16 cellular contexts compared by ENCODE assay signal in genomic region chr20:58137651-58138265, GRCh38.
"Had no signal": no experiment of that assay in that cellular context is flagged by ENCODE, and none has a peak within 500 bp of the region (broad histone marks: within the 10 kb centered on the region; RNA-seq: fewer than 3 reads in every experiment).

No MANE protein-coding gene starts in this region.

- H3K27me3 ChIP-seq: body of pancreas, pancreas, SJSA1, tibial nerve had no signal

- H3K27ac ChIP-seq: body of pancreas, dorsolateral prefrontal cortex, epithelial cell of prostate, left ventricle myocardium inferior, pancreas, SJSA1, tibial nerve, WERI-Rb-1 had no signal

- DNase-seq: activated CD4-positive, alpha-beta T cell treated with anti-CD3 and anti-CD28 coated beads for 1 hour; activated naive CD4-positive, alpha-beta T cell treated with Interleukin-2 at 50 U/mL for 16 hours; activated naive CD8-positive, alpha-beta T cell treated with anti-CD3 and anti-CD28 coated beads, Interleukin-2, amount 10 ng/mL, durations not matched to agents 7 days and 5 days; amygdala; body of pancreas; caudate nucleus; dorsolateral prefrontal cortex; left ventricle myocardium inferior; pancreas; stimulated activated naive CD4-positive, alpha-beta T cell treated with Interleukin-2 at 50 U/mL for 16 hours; WERI-Rb-1 had no signal

- H3K4me3 ChIP-seq: body of pancreas, dorsolateral prefrontal cortex, left ventricle myocardium inferior, pancreas, SJSA1, tibial nerve had no signal

- H3K36me3 ChIP-seq: left ventricle myocardium inferior, pancreas, SJSA1, tibial nerve, WERI-Rb-1 had no signal

- FAIRE-seq: frontal cortex, pancreas had no signal

- H3K4me1 Mint-ChIP-seq: activated naive CD8-positive, alpha-beta T cell treated with anti-CD3 and anti-CD28 coated beads, Interleukin-2, amount 10 ng/mL, durations not matched to agents 7 days and 5 days had no signal

- H3K27ac Mint-ChIP-seq: activated naive CD8-positive, alpha-beta T cell treated with anti-CD3 and anti-CD28 coated beads, Interleukin-2, amount 10 ng/mL, durations not matched to agents 7 days and 5 days; T-helper 1 cell treated with Interleukin-12 subunit alpha and Interleukin-12 subunit beta and Interleukin-4 antibody, amounts not matched to agents 30 μg/mL and 1 μg/mL, for 36 hours had no signal

- H3K9me3 ChIP-seq: body of pancreas, left ventricle myocardium inferior, pancreas, SJSA1, tibial nerve had no signal

- H3K4me1 ChIP-seq: body of pancreas, left ventricle myocardium inferior, pancreas had no signal

- H3K4me3 Mint-ChIP-seq: activated naive CD8-positive, alpha-beta T cell treated with anti-CD3 and anti-CD28 coated beads, Interleukin-2, amount 10 ng/mL, durations not matched to agents 7 days and 5 days; T-helper 1 cell treated with Interleukin-12 subunit alpha and Interleukin-12 subunit beta and Interleukin-4 antibody, amounts not matched to agents 30 μg/mL and 1 μg/mL, for 36 hours had no signal

- H3K36me3 Mint-ChIP-seq: activated naive CD8-positive, alpha-beta T cell treated with anti-CD3 and anti-CD28 coated beads, Interleukin-2, amount 10 ng/mL, durations not matched to agents 7 days and 5 days had no signal

- ATAC-seq: body of pancreas, pancreas had no signal

- H3K9me3 Mint-ChIP-seq: activated naive CD8-positive, alpha-beta T cell treated with anti-CD3 and anti-CD28 coated beads, Interleukin-2, amount 10 ng/mL, durations not matched to agents 7 days and 5 days; T-helper 1 cell treated with Interleukin-12 subunit alpha and Interleukin-12 subunit beta and Interleukin-4 antibody, amounts not matched to agents 30 μg/mL and 1 μg/mL, for 36 hours had no signal
